ENCODE assay signal across 7 cellular contexts in genomic region chr15:99250494-99251435, GRCh38.
A peak's percentile ranks its signal among the peaks of the same experiment; 100 is the strongest.
DNase-seq lines count a peak whose midpoint lies in the region; ATAC-seq and TF ChIP-seq lines count a peak whose summit lies in the region.

No MANE protein-coding gene starts in this region.

- peak overlapping the region; percentile 59 for H3K4me3 ChIP-seq in astrocyte of the cerebellum (ENCODE audit: low read depth, low read length)

- ATAC-seq in GM18505 (IDR thresholded peaks at IDR 0.05; ENCODE audit: unreplicated experiment) (peak; percentile 94), HG02943 (IDR thresholded peaks at IDR 0.05; ENCODE audit: low read depth, unreplicated experiment) (peak; percentile 95)

- peak; percentile 92 for TF ChIP-seq POLR2A in GM18505 (IDR thresholded peaks at IDR 0.05; ENCODE audit: borderline replicate concordance, extremely low read depth, insufficient read depth, insufficient read length)

- in situ Hi-C loops in astrocyte of the cerebellum (cut with HindIII; ENCODE audit: low sequenced_read_pairs) = no loop called here

- DNase-seq in NCI-H187 (lab: John Stamatoyannopoulos, UW) = peak; percentile 98 to 99
- DNase-seq in T-helper 2 cell = peak; percentile 78 to 99 (median 87)
- peak; percentile 98 for DNase-seq in astrocyte of the cerebellum (ENCODE audit: low read depth)
- peak; percentile 98 to 99 for DNase-seq in hippocampal formation (lab: John Stamatoyannopoulos, UW)
- DNase-seq in retina = peak; percentile 98

- no peak for TF ChIP-seq CTCF in astrocyte of the cerebellum (IDR thresholded peaks at IDR 0.05; ENCODE audit: low read depth, low read length, missing control alignments)

Comparison
In these comparisons a context has a peak if more than half of its experiments do, and no peak if none do; other contexts are left out.
1. Peak in every context shown above with its lines: DNase-seq, ATAC-seq and H3K4me3 ChIP-seq.